In the genomic region with DNA sequence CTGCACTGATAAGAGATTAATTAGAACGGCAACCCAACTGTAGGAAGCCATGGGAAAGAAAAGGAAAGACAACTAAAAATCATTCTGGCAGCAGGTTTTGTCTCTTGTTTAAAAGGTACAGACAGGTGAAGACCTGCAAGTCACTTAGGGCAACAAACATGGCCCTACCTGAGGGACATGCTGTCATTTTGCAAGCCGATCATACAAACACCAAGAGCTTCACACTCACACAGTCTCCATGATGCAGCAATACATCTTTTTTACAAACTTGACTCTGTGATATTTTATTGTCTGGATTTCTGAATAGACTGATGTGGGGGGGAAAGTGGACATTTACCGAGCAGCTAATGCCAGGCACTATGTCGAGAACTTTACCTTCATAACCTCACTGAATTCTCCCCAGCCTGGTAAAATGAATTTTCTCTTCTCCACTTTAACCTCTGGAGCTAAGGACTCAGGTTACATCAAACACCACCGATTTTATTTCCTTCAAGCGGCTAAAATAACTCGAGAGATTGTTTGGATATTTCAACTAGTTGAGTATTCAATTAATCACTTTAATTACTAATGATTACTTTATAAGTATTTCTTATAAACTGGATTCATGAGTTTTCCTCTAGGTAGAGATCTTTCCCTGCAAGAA, we compare ENCODE assay signal across 1 cellular context.
TF ChIP-seq lines count a peak whose summit lies in the region.

No MANE protein-coding gene starts in this region.

TF ChIP-seq in GM12878, 131 proteins besides CTCF, POLR2A, EP300 and RAD21 (continued from another document):
- TF ChIP-seq, protein P1, sequence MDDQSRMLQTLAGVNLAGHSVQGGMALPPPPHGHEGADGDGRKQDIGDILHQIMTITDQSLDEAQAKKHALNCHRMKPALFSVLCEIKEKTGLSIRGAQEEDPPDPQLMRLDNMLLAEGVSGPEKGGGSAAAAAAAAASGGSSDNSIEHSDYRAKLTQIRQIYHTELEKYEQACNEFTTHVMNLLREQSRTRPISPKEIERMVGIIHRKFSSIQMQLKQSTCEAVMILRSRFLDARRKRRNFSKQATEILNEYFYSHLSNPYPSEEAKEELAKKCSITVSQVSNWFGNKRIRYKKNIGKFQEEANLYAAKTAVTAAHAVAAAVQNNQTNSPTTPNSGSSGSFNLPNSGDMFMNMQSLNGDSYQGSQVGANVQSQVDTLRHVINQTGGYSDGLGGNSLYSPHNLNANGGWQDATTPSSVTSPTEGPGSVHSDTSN (IDR thresholded peaks at IDR 0.05; ENCODE audit: insufficient replicate concordance, low read depth, low read length): no peak
- no peak for TF ChIP-seq ZNF217 (IDR thresholded peaks at IDR 0.05)
- TF ChIP-seq SRF (IDR thresholded peaks at IDR 0.05; ENCODE audit: low read depth in 2 of 2, low read length in 2 of 2): no peak
